ENCODE assay signal across 8 cellular contexts in genomic region chr2:174681983-174682577, GRCh38.
DNase-seq lines count a peak whose midpoint lies in the region; ATAC-seq, FAIRE-seq and TF ChIP-seq lines count a peak whose summit lies in the region.

No MANE protein-coding gene starts in this region.

- H3K27ac Mint-ChIP-seq in CD8-positive, alpha-beta T cell: peak overlapping the region; percentile 92
- peak overlapping the region; percentile 50 for H3K27ac Mint-ChIP-seq in activated CD4-positive, alpha-beta memory T cell treated with anti-CD3 and anti-CD28 coated beads for 36 hours
- no peak overlapping the region for H3K27ac Mint-ChIP-seq in endodermal cell

- no peak for FAIRE-seq in HTR-8/SVneo (lab: Jason Lieb, UNC)

- H3K4me1 Mint-ChIP-seq in CD8-positive, alpha-beta T cell (ENCODE audit: low read depth): peaks cover 62% of the 10 kb centered on the region
- H3K4me1 Mint-ChIP-seq in activated CD4-positive, alpha-beta memory T cell treated with anti-CD3 and anti-CD28 coated beads for 36 hours (ENCODE audit: low read depth): peaks cover 60% of the 10 kb centered on the region
- H3K4me1 Mint-ChIP-seq in endodermal cell: peaks cover 24% of the 10 kb centered on the region

- H3K27me3 ChIP-seq in CD8-positive, alpha-beta T cell (ENCODE audit: insufficient read depth, low read length): no peaks in the 10 kb centered on the region
- peaks cover 45% of the 10 kb centered on the region for H3K27me3 ChIP-seq in endodermal cell (ENCODE audit: control insufficient read depth, insufficient read depth, low read length, poor library complexity, severe bottlenecking)
- H3K27me3 ChIP-seq in testis: no peaks in the 10 kb centered on the region

- no peaks in the 10 kb centered on the region for H3K27me3 Mint-ChIP-seq in CD8-positive, alpha-beta T cell (ENCODE audit: low read depth)
- H3K27me3 Mint-ChIP-seq in activated CD4-positive, alpha-beta memory T cell treated with anti-CD3 and anti-CD28 coated beads for 36 hours: no peaks in the 10 kb centered on the region
- H3K27me3 Mint-ChIP-seq in endodermal cell (ENCODE audit: insufficient read depth): peaks cover 62% of the 10 kb centered on the region

- no peaks in the 10 kb centered on the region for H3K9me3 ChIP-seq in CD8-positive, alpha-beta T cell (ENCODE audit: low read length)
- no peaks in the 10 kb centered on the region for H3K9me3 ChIP-seq in endodermal cell (ENCODE audit: control insufficient read depth, low read length)
- H3K9me3 ChIP-seq in testis: no peaks in the 10 kb centered on the region

- POLR2A ChIA-PET in CD8-positive, alpha-beta T cell (lab: Charles Lee): interaction anchor here (0.6 to 1.6 kb wide), 8 partner anchors 25 to 189 kb away, joined by 3 to 8 read pairs (median 4); partner anchors contain the start of gene WIPF1
- POLR2A ChIA-PET in activated CD4-positive, alpha-beta memory T cell treated with anti-CD3 and anti-CD28 coated beads for 36 hours (lab: Charles Lee): interaction anchor here (0.6 to 2.8 kb wide), 6 partner anchors 28 to 88 kb away, joined by 3 to 17 read pairs (median 6); partner anchors contain the start of gene WIPF1

- H3K9ac ChIP-seq in endodermal cell (ENCODE audit: extremely low read depth, low read length, poor library complexity, severe bottlenecking): peak overlapping the region; percentile 51

- intact Hi-C loops in CD8-positive, alpha-beta T cell (cut with DNase I, micrococcal nuclease): loop anchor here (2.0 to 5.0 kb wide), 4 partner anchors 49 to 90 kb away; no protein-coding TSS in a partner anchor
- intact Hi-C loops in activated CD4-positive, alpha-beta memory T cell treated with anti-CD3 and anti-CD28 coated beads for 36 hours (cut with micrococcal nuclease): no loop called here
- intact Hi-C loops in testis (cut with DNase I; ENCODE audit: low total_unique reads): no loop called here

- peak in 6 of 7 experiments; percentile 19 to 64 (median 40) for DNase-seq in CD8-positive, alpha-beta T cell
- peak; percentile 39 for DNase-seq in HTR-8/SVneo (ENCODE audit: insufficient read length, low spot score)
- peak; percentile 50 for DNase-seq in activated CD4-positive, alpha-beta memory T cell treated with anti-CD3 and anti-CD28 coated beads for 36 hours
- peak; percentile 77 for DNase-seq in endodermal cell
- peak; percentile 45 for DNase-seq in myocyte (ENCODE audit: low read depth)
- DNase-seq in testis: peak; percentile 39
- no peak for DNase-seq in DMS114 treated with DMSO at 0.1 percent for 48 hours (lab: John Stamatoyannopoulos, UW; ENCODE audit: unreplicated experiment)

- CTCF ChIA-PET in CD8-positive, alpha-beta T cell (lab: Charles Lee): interaction anchor here (1.0 to 9.1 kb wide), 9 partner anchors 12 to 104 kb away, joined by 3 to 108 read pairs (median 4); no protein-coding TSS in a partner anchor
- CTCF ChIA-PET in activated CD4-positive, alpha-beta memory T cell treated with anti-CD3 and anti-CD28 coated beads for 36 hours (lab: Charles Lee): interaction anchor here (0.8 to 3.4 kb wide), 9 partner anchors 15 to 221 kb away, joined by 3 to 34 read pairs (median 7); no protein-coding TSS in a partner anchor

- H3K36me3 ChIP-seq in CD8-positive, alpha-beta T cell (ENCODE audit: insufficient read depth, low read length): no peaks in the 10 kb centered on the region
- H3K36me3 ChIP-seq in endodermal cell (ENCODE audit: control insufficient read depth, insufficient read depth, low read length) (no peaks in the 10 kb centered on the region), testis (ENCODE audit: low read depth, missing control alignments) (no peaks in the 10 kb centered on the region)

- TF ChIP-seq CTCF in CD8-positive, alpha-beta T cell (IDR thresholded peaks at IDR 0.05): no peak
- TF ChIP-seq CTCF in endodermal cell (conservative IDR thresholded peaks at IDR 0.05): no peak
- TF ChIP-seq CTCF in testis (IDR thresholded peaks at IDR 0.05): no peak

- H3K4me3 Mint-ChIP-seq in CD8-positive, alpha-beta T cell: peak overlapping the region; percentile 91
- H3K4me3 Mint-ChIP-seq in activated CD4-positive, alpha-beta memory T cell treated with anti-CD3 and anti-CD28 coated beads for 36 hours: peak overlapping the region; percentile 75
- peak overlapping the region; percentile 69 for H3K4me3 Mint-ChIP-seq in endodermal cell

- H3K9me3 Mint-ChIP-seq in CD8-positive, alpha-beta T cell: no peaks in the 10 kb centered on the region
- H3K9me3 Mint-ChIP-seq in activated CD4-positive, alpha-beta memory T cell treated with anti-CD3 and anti-CD28 coated beads for 36 hours: no peaks in the 10 kb centered on the region
- H3K9me3 Mint-ChIP-seq in endodermal cell: no peaks in the 10 kb centered on the region

- peak overlapping the region; percentile 73 for H3K4me3 ChIP-seq in CD8-positive, alpha-beta T cell (ENCODE audit: low read depth, low read length)
- H3K4me3 ChIP-seq in endodermal cell (ENCODE audit: low read length): peak overlapping the region; percentile 87
- H3K4me3 ChIP-seq in testis: peak overlapping the region; percentile 81 to 87

- H3K36me3 Mint-ChIP-seq in CD8-positive, alpha-beta T cell: no peaks in the 10 kb centered on the region
- H3K36me3 Mint-ChIP-seq in activated CD4-positive, alpha-beta memory T cell treated with anti-CD3 and anti-CD28 coated beads for 36 hours: peaks cover under 1% of the 10 kb centered on the region
- peaks cover 4% of the 10 kb centered on the region for H3K36me3 Mint-ChIP-seq in endodermal cell (ENCODE audit: low read depth)

- WGBS in endodermal cell (ENCODE audit: insufficient coverage in 1 of 2, insufficient read length in 1 of 2), 2 experiments: 0% methylated on average over 4 to 52 of the region's 53 CpGs
- whole genome bisulfite sequencing in testis, 2 donors: 0% methylated on average over 8 to 38 of the region's 53 CpGs

- peak; percentile 49 for ATAC-seq in CD8-positive, alpha-beta T cell
- peak; percentile 51 for ATAC-seq in GM19463 (IDR thresholded peaks at IDR 0.05; ENCODE audit: unreplicated experiment)

- TF ChIP-seq POLR2A in testis (IDR thresholded peaks at IDR 0.05): no peak

- H3K27ac ChIP-seq in CD8-positive, alpha-beta T cell (ENCODE audit: low read depth, low read length): peak overlapping the region; percentile 70
- no peak overlapping the region for H3K27ac ChIP-seq in endodermal cell (ENCODE audit: low read depth, low read length)
- H3K27ac ChIP-seq in testis: peak overlapping the region; percentile 82 to 84

- H3K4me1 ChIP-seq in CD8-positive, alpha-beta T cell (ENCODE audit: insufficient read depth, low read length): peaks cover 39% of the 10 kb centered on the region
- no peaks in the 10 kb centered on the region for H3K4me1 ChIP-seq in endodermal cell (ENCODE audit: control insufficient read depth, insufficient read depth, low read length)
- peaks cover 11% of the 10 kb centered on the region for H3K4me1 ChIP-seq in testis

Comparison
In these comparisons a context has a peak if more than half of its experiments do, and no peak if none do; other contexts are left out.
1. intact Hi-C loops: an anchor here in CD8-positive, alpha-beta T cell (2.0 to 5.0 kb wide); none called in activated CD4-positive, alpha-beta memory T cell treated with anti-CD3 and anti-CD28 coated beads for 36 hours and testis.